12 cellular contexts compared by ENCODE assay signal in genomic region chr4:105509291-105509690, GRCh38. TPM values are rescaled to one million over a fixed set of nuclear protein-coding genes. Genes with fewer than 3 reads are reported as not detected.
DNase-seq lines count a peak whose midpoint lies in the region; ATAC-seq lines count a peak whose summit lies in the region.
"Had no signal": no experiment of that assay in that cellular context is flagged by ENCODE, and none has a peak within 500 bp of the region (broad histone marks: within the 10 kb centered on the region; RNA-seq: fewer than 3 reads in every experiment).

No MANE protein-coding gene starts in this region.

- ATAC-seq in GM18517 (IDR thresholded peaks at IDR 0.05; ENCODE audit: unreplicated experiment) (peak; percentile 97), GM21423 (IDR thresholded peaks at IDR 0.05; ENCODE audit: unreplicated experiment) (peak; percentile 96), HG03097 (IDR thresholded peaks at IDR 0.05; ENCODE audit: low FRiP score, unreplicated experiment) (peak; percentile 82)

- peaks cover 11% of the 10 kb centered on the region for H3K27me3 Mint-ChIP-seq in activated naive CD4-positive, alpha-beta T cell treated with anti-CD3 and anti-CD28 coated beads for 36 hours (ENCODE audit: low read depth)

- no peaks in the 10 kb centered on the region for H3K36me3 Mint-ChIP-seq in activated naive CD4-positive, alpha-beta T cell treated with anti-CD3 and anti-CD28 coated beads for 36 hours (ENCODE audit: low read depth)

- no peak overlapping the region for H3K4me3 Mint-ChIP-seq in activated naive CD4-positive, alpha-beta T cell treated with anti-CD3 and anti-CD28 coated beads for 36 hours

- H3K9me3 Mint-ChIP-seq in activated naive CD4-positive, alpha-beta T cell treated with anti-CD3 and anti-CD28 coated beads for 36 hours, result peaks cover 4% of the 10 kb centered on the region

- CTCF ChIA-PET in activated naive CD4-positive, alpha-beta T cell treated with anti-CD3 and anti-CD28 coated beads for 36 hours (lab: Charles Lee), result interaction anchor here (0.9 kb wide), 1 partner anchor 12 kb away, joined by 3 read pairs; no protein-coding TSS in a partner anchor

- no peak overlapping the region for H3K27ac ChIP-seq in substantia nigra (ENCODE audit: low read depth, low read length, poor library complexity, severe bottlenecking)
- H3K27ac ChIP-seq: ascending aorta, GM23248 had no signal

- DNase-seq in SIG-M5 (lab: John Stamatoyannopoulos, UW) (peak; percentile 27), substantia nigra (lab: John Stamatoyannopoulos, UW) (no peak), NCI-H1694 treated with DMSO at 0.1 percent for 48 hours (lab: John Stamatoyannopoulos, UW) (no peak)
- no peak for DNase-seq in activated naive CD4-positive, alpha-beta T cell treated with Interleukin-2 at 50 U/mL for 16 hours
- DNase-seq in activated naive CD4-positive, alpha-beta T cell treated with anti-CD3 and anti-CD28 coated beads for 36 hours, result no peak
- DNase-seq: GM23248; NCI-H1105 treated with DMSO at 0.1 percent for 48 hours; stimulated activated CD4-positive, alpha-beta T cell treated with anti-CD3 and anti-CD28 coated beads, Interleukin-1b, Interleukin-23, amount 100 ng/mL, for 48 hours had no signal

- intact Hi-C loops in activated naive CD4-positive, alpha-beta T cell treated with anti-CD3 and anti-CD28 coated beads for 36 hours (cut with micrococcal nuclease), result no loop called here

- H3K4me1 Mint-ChIP-seq in activated naive CD4-positive, alpha-beta T cell treated with anti-CD3 and anti-CD28 coated beads for 36 hours (ENCODE audit: low read depth), result no peaks in the 10 kb centered on the region

- H3K27ac Mint-ChIP-seq in activated naive CD4-positive, alpha-beta T cell treated with anti-CD3 and anti-CD28 coated beads for 36 hours, result no peak overlapping the region

RNA-seq across cellular contexts. Expression of gene PPA2, which starts 35.4 kb away (rescaled TPM):
- 100 to 1,000 TPM; 117 to 119 TPM for total RNA-seq in activated naive CD4-positive, alpha-beta T cell treated with anti-CD3 and anti-CD28 coated beads for 36 hours

RNA-seq across cellular contexts. Expression of gene ARHGEF38, which starts 43.1 kb away (rescaled TPM):
- total RNA-seq in activated naive CD4-positive, alpha-beta T cell treated with anti-CD3 and anti-CD28 coated beads for 36 hours, result not detected
- total RNA-seq: ascending aorta, GM23248 had no signal
